24 cellular contexts compared by ENCODE assay signal in the genomic region with DNA sequence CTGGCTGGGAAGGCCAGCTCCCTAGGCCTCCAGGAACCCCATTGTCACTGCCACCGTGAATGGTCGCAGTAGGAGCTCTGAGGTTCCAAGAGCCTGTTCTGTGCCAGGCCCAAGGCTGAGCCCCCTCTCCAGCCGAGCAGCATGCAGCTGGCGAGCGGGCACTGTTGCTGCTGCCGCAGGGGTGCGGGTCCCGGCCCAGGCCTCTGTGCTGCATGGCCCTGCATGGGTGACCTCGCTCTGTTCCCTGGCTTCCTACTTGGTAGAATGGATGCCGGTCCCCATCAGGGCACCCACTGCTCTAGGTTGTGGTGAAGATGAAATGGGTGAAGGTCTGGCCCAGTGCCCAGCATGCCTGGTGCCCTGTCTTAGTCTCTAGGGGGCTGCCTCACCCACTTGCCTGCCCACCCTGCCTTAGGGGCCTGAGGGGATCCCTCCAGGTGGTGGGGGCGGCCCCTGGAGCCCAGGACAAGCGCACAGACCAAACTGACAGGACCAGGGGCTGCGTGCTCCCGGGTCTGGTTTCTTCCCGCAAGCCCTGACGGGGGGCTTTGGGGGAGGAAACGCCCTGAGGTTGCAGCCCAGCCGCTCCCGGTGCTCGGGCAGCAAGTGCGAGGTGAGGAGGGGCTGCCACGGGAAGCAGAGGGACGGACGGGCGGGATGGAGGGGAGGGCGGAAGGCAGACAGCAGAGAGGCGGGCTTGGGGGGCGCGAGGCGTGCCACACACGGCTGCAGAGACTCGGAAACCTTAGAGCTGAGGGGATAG. TPM values are rescaled to one million over a fixed set of nuclear protein-coding genes. Genes with fewer than 3 reads are reported as not detected.
DNase-seq lines count a peak whose midpoint lies in the region; ATAC-seq and TF ChIP-seq lines count a peak whose summit lies in the region.
"Had no signal": no experiment of that assay in that cellular context is flagged by ENCODE, and none has a peak within 500 bp of the region (broad histone marks: within the 10 kb centered on the region; RNA-seq: fewer than 3 reads in every experiment).

No MANE protein-coding gene starts in this region.

- no peak for ATAC-seq in memory B cell (ENCODE audit: low read depth)
- ATAC-seq: HCT116 had no signal

- TF ChIP-seq POLR2A in GM18951 (IDR thresholded peaks at IDR 0.05; ENCODE audit: extremely low read depth, insufficient read depth, insufficient read length), result peak; percentile 15

- H3K9ac ChIP-seq in OCI-LY1 (ENCODE audit: low read length) (no peak overlapping the region), trophoblast cell (ENCODE audit: low read length) (no peak overlapping the region)
- H3K9ac ChIP-seq: GM23248 had no signal

- H3K36me3 Mint-ChIP-seq in activated naive CD4-positive, alpha-beta T cell treated with anti-CD3 and anti-CD28 coated beads, Interleukin-2, amount 50 U/mL, for 24 hours, result peaks cover 6% of the 10 kb centered on the region
- H3K36me3 Mint-ChIP-seq in activated naive CD4-positive, alpha-beta T cell treated with anti-CD3 and anti-CD28 coated beads for 36 hours (ENCODE audit: low read depth), result peaks cover 27% of the 10 kb centered on the region
- peaks cover 31% of the 10 kb centered on the region for H3K36me3 Mint-ChIP-seq in memory B cell

- H3K27ac Mint-ChIP-seq in activated naive CD4-positive, alpha-beta T cell treated with anti-CD3 and anti-CD28 coated beads, Interleukin-2, amount 50 U/mL, for 24 hours, result peak overlapping the region; percentile 59
- no peak overlapping the region for H3K27ac Mint-ChIP-seq in activated naive CD4-positive, alpha-beta T cell treated with anti-CD3 and anti-CD28 coated beads for 36 hours
- H3K27ac Mint-ChIP-seq in memory B cell, result peak overlapping the region; percentile 83

- H2AFZ ChIP-seq in OCI-LY1 (ENCODE audit: low read length) (no peak overlapping the region), trophoblast cell (ENCODE audit: insufficient read depth, low read length, poor library complexity) (no peak overlapping the region)
- H2AFZ ChIP-seq: GM23248 had no signal

- intact Hi-C loops in activated naive CD4-positive, alpha-beta T cell treated with anti-CD3 and anti-CD28 coated beads for 36 hours (cut with micrococcal nuclease), result no loop called here

- H3K79me2 ChIP-seq in OCI-LY1 (ENCODE audit: insufficient read depth, low read length) (no peaks in the 10 kb centered on the region), trophoblast cell (ENCODE audit: control insufficient read depth, insufficient read depth, low read length, poor library complexity) (no peaks in the 10 kb centered on the region)

- no peak overlapping the region for H2BK120ac ChIP-seq in trophoblast cell (ENCODE audit: insufficient read depth, low read length, poor library complexity)

- H3F3A ChIP-seq in OCI-LY1 (ENCODE audit: insufficient read depth, low read length), result peaks cover 11% of the 10 kb centered on the region; the same call in 1 of the 2 replicates

- peaks cover 37% of the 10 kb centered on the region for H3K4me1 ChIP-seq in OCI-LY1 (ENCODE audit: insufficient read depth, low read length, severe bottlenecking)
- H3K4me1 ChIP-seq in trophoblast cell (ENCODE audit: control insufficient read depth in 1 of 2, insufficient read depth in 2 of 2, low read length in 2 of 2), result no peaks in the 10 kb centered on the region

- no peak overlapping the region for H3K4ac ChIP-seq in trophoblast cell (ENCODE audit: low read depth, low read length)

- H3K4me1 Mint-ChIP-seq in activated naive CD4-positive, alpha-beta T cell treated with anti-CD3 and anti-CD28 coated beads, Interleukin-2, amount 50 U/mL, for 24 hours, result peaks cover 39% of the 10 kb centered on the region
- peaks cover 35% of the 10 kb centered on the region for H3K4me1 Mint-ChIP-seq in activated naive CD4-positive, alpha-beta T cell treated with anti-CD3 and anti-CD28 coated beads for 36 hours (ENCODE audit: low read depth)
- H3K4me1 Mint-ChIP-seq in memory B cell, result peaks cover 26% of the 10 kb centered on the region

- H3K9me3 ChIP-seq in OCI-LY1 (ENCODE audit: low read length) (no peaks in the 10 kb centered on the region), trophoblast cell (ENCODE audit: insufficient read depth, low read depth, low read length) (peaks cover 4% of the 10 kb centered on the region)

- H4K91ac ChIP-seq in trophoblast cell (ENCODE audit: low read depth, low read length), result no peak overlapping the region

- TF ChIP-seq CTCF in OCI-LY1 (IDR thresholded peaks at IDR 0.05; ENCODE audit: low read length), result no peak

- H3K27ac ChIP-seq in OCI-LY1 (ENCODE audit: low read depth, low read length, poor library complexity, severe bottlenecking), result peak overlapping the region; percentile 42
- no peak overlapping the region for H3K27ac ChIP-seq in trophoblast cell (ENCODE audit: low read depth, low read length)
- H3K27ac ChIP-seq: 22Rv1, C4-2B, GM23248 had no signal

- CTCF ChIA-PET in activated naive CD4-positive, alpha-beta T cell treated with anti-CD3 and anti-CD28 coated beads for 36 hours (lab: Charles Lee), result no interaction called here

- DNase-seq in activated naive CD4-positive, alpha-beta T cell treated with anti-CD3 and anti-CD28 coated beads for 36 hours, result no peak
- no peak for DNase-seq in memory B cell (ENCODE audit: low spot score in 2 of 2)
- DNase-seq in trophoblast cell, result no peak
- no peak for DNase-seq in DMS 273 treated with DMSO at 0.1 percent for 48 hours (lab: John Stamatoyannopoulos, UW)
- no peak for DNase-seq in NCI-H2196 (lab: John Stamatoyannopoulos, UW; ENCODE audit: unreplicated experiment)
- DNase-seq: ACHN; EL; GF-D8; GM23248; NCI-H1092 treated with DMSO at 0.1 percent for 48 hours; NCI-H1436 treated with DMSO at 0.1 percent for 48 hours; NCI-H1930; NCI-H2227 treated with DMSO at 0.1 percent for 48 hours; NCI-H510A; NCI-H774; NK-92 treated with Interleukin-12 subunit alpha and Interleukin-12 subunit beta, amount 100 ng/mL, for 24 hours; OCI-M1; Right ventricle myocardium superior had no signal

- H3K27me3 ChIP-seq in OCI-LY1 (ENCODE audit: insufficient read depth, low read length), result no peaks in the 10 kb centered on the region
- no peaks in the 10 kb centered on the region for H3K27me3 ChIP-seq in trophoblast cell (ENCODE audit: insufficient read depth, low read length)

- H3K4me2 ChIP-seq in OCI-LY1 (ENCODE audit: low read length), result no peak overlapping the region
- H3K4me2 ChIP-seq in trophoblast cell (ENCODE audit: low read length), result no peak overlapping the region

- no peaks in the 10 kb centered on the region for H3K27me3 Mint-ChIP-seq in activated naive CD4-positive, alpha-beta T cell treated with anti-CD3 and anti-CD28 coated beads, Interleukin-2, amount 50 U/mL, for 24 hours
- no peaks in the 10 kb centered on the region for H3K27me3 Mint-ChIP-seq in activated naive CD4-positive, alpha-beta T cell treated with anti-CD3 and anti-CD28 coated beads for 36 hours (ENCODE audit: low read depth)
- no peaks in the 10 kb centered on the region for H3K27me3 Mint-ChIP-seq in memory B cell

- peaks cover 97% of the 10 kb centered on the region for H3K36me3 ChIP-seq in OCI-LY1 (ENCODE audit: insufficient read depth, low read length)
- peaks cover 81 to 85% of the 10 kb centered on the region in 2 experiments for H3K36me3 ChIP-seq in trophoblast cell (ENCODE audit: control insufficient read depth in 1 of 2, insufficient read depth in 2 of 2, low read length in 2 of 2)

- no peak overlapping the region for H3K23ac ChIP-seq in trophoblast cell (ENCODE audit: low read length)

- H3K14ac ChIP-seq in trophoblast cell (ENCODE audit: low read length), result no peak overlapping the region

- H3K79me1 ChIP-seq in trophoblast cell (ENCODE audit: low read length), result no peaks in the 10 kb centered on the region

- H4K20me1 ChIP-seq in OCI-LY1 (ENCODE audit: insufficient read depth, low read length), result no peaks in the 10 kb centered on the region

- no peak overlapping the region for H3K4me3 Mint-ChIP-seq in activated naive CD4-positive, alpha-beta T cell treated with anti-CD3 and anti-CD28 coated beads, Interleukin-2, amount 50 U/mL, for 24 hours
- no peak overlapping the region for H3K4me3 Mint-ChIP-seq in activated naive CD4-positive, alpha-beta T cell treated with anti-CD3 and anti-CD28 coated beads for 36 hours
- no peak overlapping the region for H3K4me3 Mint-ChIP-seq in memory B cell

- WGBS in trophoblast cell (ENCODE audit: extremely low coverage, insufficient coverage, insufficient read length), result no CpG with 5 or more reads among the region's 32 CpGs

- H2BK12ac ChIP-seq in trophoblast cell (ENCODE audit: low read length), result no peak overlapping the region

- H3K18ac ChIP-seq in trophoblast cell (ENCODE audit: low read length), result no peak overlapping the region

- no peak overlapping the region for H2AK5ac ChIP-seq in trophoblast cell (ENCODE audit: low read length)

- no peak overlapping the region for H4K8ac ChIP-seq in trophoblast cell (ENCODE audit: low read depth, low read length)

- H4K12ac ChIP-seq in trophoblast cell (ENCODE audit: low read depth, low read length), result no peak overlapping the region

- in situ Hi-C loops in GM18951 (cut with MboI; ENCODE audit: low sequenced_read_pairs, unreplicated experiment), result no loop called here

- no peaks in the 10 kb centered on the region for H3K9me3 Mint-ChIP-seq in activated naive CD4-positive, alpha-beta T cell treated with anti-CD3 and anti-CD28 coated beads, Interleukin-2, amount 50 U/mL, for 24 hours
- H3K9me3 Mint-ChIP-seq in activated naive CD4-positive, alpha-beta T cell treated with anti-CD3 and anti-CD28 coated beads for 36 hours, result no peaks in the 10 kb centered on the region
- no peaks in the 10 kb centered on the region for H3K9me3 Mint-ChIP-seq in memory B cell

- H2BK5ac ChIP-seq in trophoblast cell (ENCODE audit: low read depth, low read length, poor library complexity), result no peak overlapping the region

- no peaks in the 10 kb centered on the region for H3K9me2 ChIP-seq in OCI-LY1 (ENCODE audit: low read depth, low read length)

- H3K4me3 ChIP-seq in OCI-LY1 (ENCODE audit: low read depth, low read length, poor library complexity, severe bottlenecking) (no peak overlapping the region), trophoblast cell (ENCODE audit: low read depth, low read length) (no peak overlapping the region)
- H3K4me3 ChIP-seq: GM23248 had no signal

RNA-seq across cellular contexts. Expression of gene UQCR11, which starts 8.7 kb away (rescaled TPM):
- total RNA-seq in activated naive CD4-positive, alpha-beta T cell treated with anti-CD3 and anti-CD28 coated beads for 36 hours, result 100 to 1,000 TPM; 281 to 293 TPM
- polyA plus RNA-seq in trophoblast cell (2013), result 125 and 128 TPM in 2 replicates

RNA-seq across cellular contexts. Expression of gene MBD3, which starts 21.3 kb away (rescaled TPM):
- total RNA-seq in activated naive CD4-positive, alpha-beta T cell treated with anti-CD3 and anti-CD28 coated beads for 36 hours, result 10 to 100 TPM; 58.1 to 63.7 TPM
- 98.4 and 103 TPM in 2 replicates for polyA plus RNA-seq in trophoblast cell (2013)

RNA-seq across cellular contexts. Expression of gene TCF3, which starts 38.4 kb away (rescaled TPM):
- 10 to 100 TPM; 84.8 to 86.7 TPM for total RNA-seq in activated naive CD4-positive, alpha-beta T cell treated with anti-CD3 and anti-CD28 coated beads for 36 hours
- polyA plus RNA-seq in trophoblast cell (2013), result 148 and 149 TPM in 2 replicates

RNA-seq across cellular contexts. Expression of gene MEX3D, which starts 45.9 kb away (rescaled TPM):
- total RNA-seq in activated naive CD4-positive, alpha-beta T cell treated with anti-CD3 and anti-CD28 coated beads for 36 hours, result 1 to 10 TPM; 2.0 to 2.1 TPM
- 102 and 105 TPM in 2 replicates for polyA plus RNA-seq in trophoblast cell (2013)
